In the genomic region with DNA sequence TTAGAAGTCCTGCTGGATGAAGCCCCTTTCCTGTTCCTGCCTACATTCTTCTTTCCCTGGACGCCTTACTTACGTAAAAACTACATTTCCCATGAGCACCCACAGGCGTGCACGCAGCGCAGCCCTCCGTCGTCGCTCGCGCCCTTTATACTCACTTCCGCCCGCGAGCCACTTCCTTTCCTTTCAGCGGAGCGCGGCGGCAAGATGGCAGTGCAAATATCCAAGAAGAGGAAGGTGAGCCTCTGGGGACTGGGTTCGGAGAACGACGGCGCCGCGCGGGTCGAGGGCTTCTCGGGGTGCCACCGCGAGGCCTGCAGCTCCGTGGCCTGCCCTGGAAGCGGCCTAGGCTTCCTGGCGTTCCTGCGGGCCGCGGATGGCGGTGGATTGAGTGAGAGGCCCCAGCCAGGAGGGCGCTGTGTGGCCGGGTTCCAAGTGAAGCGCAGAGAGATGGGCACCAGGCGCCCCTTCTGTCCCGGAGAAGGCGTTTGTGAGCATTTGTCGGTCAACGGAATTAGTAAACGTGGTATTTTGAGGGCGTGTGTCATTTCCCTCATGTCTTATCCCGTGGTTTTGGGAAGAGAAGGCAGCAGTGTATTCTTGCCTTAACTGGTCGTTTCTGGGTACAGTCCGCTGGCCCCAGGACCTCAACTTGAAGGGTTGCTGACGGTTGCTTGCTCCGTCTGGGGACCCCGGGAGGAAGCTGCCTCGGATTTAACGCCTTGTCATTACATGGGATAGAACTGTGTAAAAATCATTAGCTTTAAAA, we compare ENCODE assay signal across 1 cellular context.
A peak's percentile ranks its signal among the peaks of the same experiment; 100 is the strongest.
TF ChIP-seq lines count a peak whose summit lies in the region.

A gene (plus strand): TSS at position 175 of the 766 bp plus-strand sequence. CDS start 30 bp downstream, at position 205.

TF ChIP-seq in HepG2, 621 proteins besides CTCF, POLR2A, EP300 and RAD21 (continued from another document and continues in another):
- TF ChIP-seq BHLHE40 (IDR thresholded peaks at IDR 0.05; ENCODE audit: low read length), result peak; percentile 49; the same call in 1 of the 2 replicates
- peak; percentile 91; the same call in 1 of the 2 replicates for TF ChIP-seq ZNF451 (CRISPR knock-in tag; IDR thresholded peaks at IDR 0.05)
- TF ChIP-seq, protein P1, sequence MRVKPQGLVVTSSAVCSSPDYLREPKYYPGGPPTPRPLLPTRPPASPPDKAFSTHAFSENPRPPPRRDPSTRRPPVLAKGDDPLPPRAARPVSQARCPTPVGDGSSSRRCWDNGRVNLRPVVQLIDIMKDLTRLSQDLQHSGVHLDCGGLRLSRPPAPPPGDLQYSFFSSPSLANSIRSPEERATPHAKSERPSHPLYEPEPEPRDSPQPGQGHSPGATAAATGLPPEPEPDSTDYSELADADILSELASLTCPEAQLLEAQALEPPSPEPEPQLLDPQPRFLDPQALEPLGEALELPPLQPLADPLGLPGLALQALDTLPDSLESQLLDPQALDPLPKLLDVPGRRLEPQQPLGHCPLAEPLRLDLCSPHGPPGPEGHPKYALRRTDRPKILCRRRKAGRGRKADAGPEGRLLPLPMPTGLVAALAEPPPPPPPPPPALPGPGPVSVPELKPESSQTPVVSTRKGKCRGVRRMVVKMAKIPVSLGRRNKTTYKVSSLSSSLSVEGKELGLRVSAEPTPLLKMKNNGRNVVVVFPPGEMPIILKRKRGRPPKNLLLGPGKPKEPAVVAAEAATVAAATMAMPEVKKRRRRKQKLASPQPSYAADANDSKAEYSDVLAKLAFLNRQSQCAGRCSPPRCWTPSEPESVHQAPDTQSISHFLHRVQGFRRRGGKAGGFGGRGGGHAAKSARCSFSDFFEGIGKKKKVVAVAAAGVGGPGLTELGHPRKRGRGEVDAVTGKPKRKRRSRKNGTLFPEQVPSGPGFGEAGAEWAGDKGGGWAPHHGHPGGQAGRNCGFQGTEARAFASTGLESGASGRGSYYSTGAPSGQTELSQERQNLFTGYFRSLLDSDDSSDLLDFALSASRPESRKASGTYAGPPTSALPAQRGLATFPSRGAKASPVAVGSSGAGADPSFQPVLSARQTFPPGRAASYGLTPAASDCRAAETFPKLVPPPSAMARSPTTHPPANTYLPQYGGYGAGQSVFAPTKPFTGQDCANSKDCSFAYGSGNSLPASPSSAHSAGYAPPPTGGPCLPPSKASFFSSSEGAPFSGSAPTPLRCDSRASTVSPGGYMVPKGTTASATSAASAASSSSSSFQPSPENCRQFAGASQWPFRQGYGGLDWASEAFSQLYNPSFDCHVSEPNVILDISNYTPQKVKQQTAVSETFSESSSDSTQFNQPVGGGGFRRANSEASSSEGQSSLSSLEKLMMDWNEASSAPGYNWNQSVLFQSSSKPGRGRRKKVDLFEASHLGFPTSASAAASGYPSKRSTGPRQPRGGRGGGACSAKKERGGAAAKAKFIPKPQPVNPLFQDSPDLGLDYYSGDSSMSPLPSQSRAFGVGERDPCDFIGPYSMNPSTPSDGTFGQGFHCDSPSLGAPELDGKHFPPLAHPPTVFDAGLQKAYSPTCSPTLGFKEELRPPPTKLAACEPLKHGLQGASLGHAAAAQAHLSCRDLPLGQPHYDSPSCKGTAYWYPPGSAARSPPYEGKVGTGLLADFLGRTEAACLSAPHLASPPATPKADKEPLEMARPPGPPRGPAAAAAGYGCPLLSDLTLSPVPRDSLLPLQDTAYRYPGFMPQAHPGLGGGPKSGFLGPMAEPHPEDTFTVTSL (CRISPR knock-in tag; IDR thresholded peaks at IDR 0.05; ENCODE audit: borderline replicate concordance), result no peak
- TF ChIP-seq CHCHD3 (CRISPR knock-in tag; IDR thresholded peaks at IDR 0.05), result no peak
- TF ChIP-seq, protein P2, sequence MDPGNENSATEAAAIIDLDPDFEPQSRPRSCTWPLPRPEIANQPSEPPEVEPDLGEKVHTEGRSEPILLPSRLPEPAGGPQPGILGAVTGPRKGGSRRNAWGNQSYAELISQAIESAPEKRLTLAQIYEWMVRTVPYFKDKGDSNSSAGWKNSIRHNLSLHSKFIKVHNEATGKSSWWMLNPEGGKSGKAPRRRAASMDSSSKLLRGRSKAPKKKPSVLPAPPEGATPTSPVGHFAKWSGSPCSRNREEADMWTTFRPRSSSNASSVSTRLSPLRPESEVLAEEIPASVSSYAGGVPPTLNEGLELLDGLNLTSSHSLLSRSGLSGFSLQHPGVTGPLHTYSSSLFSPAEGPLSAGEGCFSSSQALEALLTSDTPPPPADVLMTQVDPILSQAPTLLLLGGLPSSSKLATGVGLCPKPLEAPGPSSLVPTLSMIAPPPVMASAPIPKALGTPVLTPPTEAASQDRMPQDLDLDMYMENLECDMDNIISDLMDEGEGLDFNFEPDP (CRISPR knock-in tag; conservative IDR thresholded peaks at IDR 0.05), result no peak
- no peak for TF ChIP-seq HMG20B (CRISPR knock-in tag; conservative IDR thresholded peaks at IDR 0.05)
- no peak for TF ChIP-seq NR2F1 (CRISPR knock-in tag; IDR thresholded peaks at IDR 0.05)
- peak; percentile 51 for TF ChIP-seq SP2 (CRISPR knock-in tag; IDR thresholded peaks at IDR 0.05)
- no peak for TF ChIP-seq PLRG1 (conservative IDR thresholded peaks at IDR 0.05)
- TF ChIP-seq HOXA7 (CRISPR knock-in tag; IDR thresholded peaks at IDR 0.05), result no peak
- TF ChIP-seq, protein P3, sequence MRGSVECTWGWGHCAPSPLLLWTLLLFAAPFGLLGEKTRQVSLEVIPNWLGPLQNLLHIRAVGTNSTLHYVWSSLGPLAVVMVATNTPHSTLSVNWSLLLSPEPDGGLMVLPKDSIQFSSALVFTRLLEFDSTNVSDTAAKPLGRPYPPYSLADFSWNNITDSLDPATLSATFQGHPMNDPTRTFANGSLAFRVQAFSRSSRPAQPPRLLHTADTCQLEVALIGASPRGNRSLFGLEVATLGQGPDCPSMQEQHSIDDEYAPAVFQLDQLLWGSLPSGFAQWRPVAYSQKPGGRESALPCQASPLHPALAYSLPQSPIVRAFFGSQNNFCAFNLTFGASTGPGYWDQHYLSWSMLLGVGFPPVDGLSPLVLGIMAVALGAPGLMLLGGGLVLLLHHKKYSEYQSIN (CRISPR knock-in tag; IDR thresholded peaks at IDR 0.05; ENCODE audit: borderline replicate concordance), result no peak
- TF ChIP-seq ZNF773 (CRISPR knock-in tag; IDR thresholded peaks at IDR 0.05; ENCODE audit: borderline replicate concordance), result no peak
- peak; percentile 62 for TF ChIP-seq HDAC2 (CRISPR knock-in tag; IDR thresholded peaks at IDR 0.05)
- TF ChIP-seq, protein P4, sequence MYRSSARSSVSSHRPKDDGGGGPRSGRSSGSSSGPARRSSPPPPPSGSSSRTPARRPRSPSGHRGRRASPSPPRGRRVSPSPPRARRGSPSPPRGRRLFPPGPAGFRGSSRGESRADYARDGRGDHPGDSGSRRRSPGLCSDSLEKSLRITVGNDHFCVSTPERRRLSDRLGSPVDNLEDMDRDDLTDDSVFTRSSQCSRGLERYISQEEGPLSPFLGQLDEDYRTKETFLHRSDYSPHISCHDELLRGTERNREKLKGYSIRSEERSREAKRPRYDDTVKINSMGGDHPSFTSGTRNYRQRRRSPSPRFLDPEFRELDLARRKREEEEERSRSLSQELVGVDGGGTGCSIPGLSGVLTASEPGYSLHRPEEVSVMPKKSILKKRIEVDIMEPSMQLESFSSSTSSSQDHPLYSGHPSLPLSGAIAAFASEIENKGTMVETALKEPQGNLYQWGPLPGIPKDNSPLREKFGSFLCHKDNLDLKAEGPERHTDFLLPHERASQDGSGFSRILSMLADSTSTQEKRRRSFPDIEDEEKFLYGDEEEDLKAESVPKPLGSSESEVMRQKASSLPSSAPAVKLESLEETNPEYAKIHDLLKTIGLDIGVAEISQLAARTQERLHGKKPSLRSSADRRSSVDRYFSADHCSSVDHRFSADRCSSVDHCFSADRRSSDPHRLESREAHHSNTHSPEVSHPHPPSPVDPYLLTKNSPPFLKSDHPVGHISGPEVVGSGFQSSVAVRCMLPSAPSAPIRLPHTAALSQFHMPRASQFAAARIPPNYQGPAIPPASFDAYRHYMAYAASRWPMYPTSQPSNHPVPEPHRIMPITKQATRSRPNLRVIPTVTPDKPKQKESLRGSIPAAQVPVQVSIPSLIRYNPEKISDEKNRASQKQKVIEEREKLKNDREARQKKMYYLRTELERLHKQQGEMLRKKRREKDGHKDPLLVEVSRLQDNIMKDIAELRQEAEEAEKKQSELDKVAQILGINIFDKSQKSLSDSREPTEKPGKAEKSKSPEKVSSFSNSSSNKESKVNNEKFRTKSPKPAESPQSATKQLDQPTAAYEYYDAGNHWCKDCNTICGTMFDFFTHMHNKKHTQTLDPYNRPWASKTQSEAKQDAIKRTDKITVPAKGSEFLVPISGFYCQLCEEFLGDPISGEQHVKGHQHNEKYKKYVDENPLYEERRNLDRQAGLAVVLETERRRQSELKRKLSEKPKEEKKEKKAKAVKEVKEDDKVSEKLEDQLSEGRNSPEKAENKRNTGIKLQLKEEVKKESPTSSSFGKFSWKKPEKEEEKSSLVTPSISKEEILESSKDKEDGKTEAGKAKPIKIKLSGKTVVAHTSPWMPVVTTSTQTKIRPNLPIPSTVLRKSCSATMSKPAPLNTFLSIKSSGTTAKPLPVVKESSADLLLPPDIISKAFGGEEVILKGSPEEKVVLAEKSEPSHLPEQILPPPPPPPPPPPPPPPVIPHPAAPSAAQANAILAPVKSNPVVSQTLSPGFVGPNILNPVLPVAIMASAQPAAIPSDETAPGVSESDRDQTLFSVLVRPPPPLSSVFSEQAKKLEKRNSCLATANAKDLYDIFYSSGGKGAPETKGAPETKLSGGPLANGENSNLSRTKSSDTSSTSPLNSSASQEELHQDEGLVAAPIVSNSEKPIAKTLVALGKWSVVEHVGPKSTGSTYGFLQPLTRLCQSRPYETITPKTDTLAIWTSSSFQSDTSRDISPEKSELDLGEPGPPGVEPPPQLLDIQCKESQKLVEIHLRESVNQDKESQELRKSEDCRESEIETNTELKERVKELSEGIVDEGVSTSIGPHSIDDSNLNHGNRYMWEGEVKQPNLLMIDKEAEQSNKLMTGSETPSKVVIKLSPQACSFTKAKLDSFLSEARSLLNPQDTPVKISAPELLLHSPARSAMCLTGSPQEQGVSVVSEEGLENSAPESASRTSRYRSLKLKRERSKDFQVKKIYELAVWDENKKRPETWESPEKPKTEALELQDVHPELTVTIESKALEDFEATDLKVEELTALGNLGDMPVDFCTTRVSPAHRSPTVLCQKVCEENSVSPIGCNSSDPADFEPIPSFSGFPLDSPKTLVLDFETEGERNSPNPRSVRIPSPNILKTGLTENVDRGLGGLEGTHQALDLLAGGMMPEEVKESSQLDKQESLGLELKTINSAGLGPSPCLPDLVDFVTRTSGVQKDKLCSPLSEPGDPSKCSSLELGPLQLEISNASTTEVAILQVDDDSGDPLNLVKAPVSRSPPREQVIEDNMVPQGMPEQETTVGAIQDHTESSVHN (CRISPR knock-in tag; IDR thresholded peaks at IDR 0.05), result peak; percentile 87; the same call in 1 of the 2 replicates
- TF ChIP-seq, protein P5, sequence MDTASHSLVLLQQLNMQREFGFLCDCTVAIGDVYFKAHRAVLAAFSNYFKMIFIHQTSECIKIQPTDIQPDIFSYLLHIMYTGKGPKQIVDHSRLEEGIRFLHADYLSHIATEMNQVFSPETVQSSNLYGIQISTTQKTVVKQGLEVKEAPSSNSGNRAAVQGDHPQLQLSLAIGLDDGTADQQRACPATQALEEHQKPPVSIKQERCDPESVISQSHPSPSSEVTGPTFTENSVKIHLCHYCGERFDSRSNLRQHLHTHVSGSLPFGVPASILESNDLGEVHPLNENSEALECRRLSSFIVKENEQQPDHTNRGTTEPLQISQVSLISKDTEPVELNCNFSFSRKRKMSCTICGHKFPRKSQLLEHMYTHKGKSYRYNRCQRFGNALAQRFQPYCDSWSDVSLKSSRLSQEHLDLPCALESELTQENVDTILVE (CRISPR knock-in tag; IDR thresholded peaks at IDR 0.05), result peak; percentile 91
- TF ChIP-seq ZNF230 (CRISPR knock-in tag; IDR thresholded peaks at IDR 0.05), result peak; percentile 85; the same call in 1 of the 2 replicates
- TF ChIP-seq CBX5 (CRISPR knock-in tag; IDR thresholded peaks at IDR 0.05; ENCODE audit: borderline replicate concordance), result 0 out of 2 replicates have a peak, but pooled peaks have one; percentile 68
- TF ChIP-seq, protein P6, sequence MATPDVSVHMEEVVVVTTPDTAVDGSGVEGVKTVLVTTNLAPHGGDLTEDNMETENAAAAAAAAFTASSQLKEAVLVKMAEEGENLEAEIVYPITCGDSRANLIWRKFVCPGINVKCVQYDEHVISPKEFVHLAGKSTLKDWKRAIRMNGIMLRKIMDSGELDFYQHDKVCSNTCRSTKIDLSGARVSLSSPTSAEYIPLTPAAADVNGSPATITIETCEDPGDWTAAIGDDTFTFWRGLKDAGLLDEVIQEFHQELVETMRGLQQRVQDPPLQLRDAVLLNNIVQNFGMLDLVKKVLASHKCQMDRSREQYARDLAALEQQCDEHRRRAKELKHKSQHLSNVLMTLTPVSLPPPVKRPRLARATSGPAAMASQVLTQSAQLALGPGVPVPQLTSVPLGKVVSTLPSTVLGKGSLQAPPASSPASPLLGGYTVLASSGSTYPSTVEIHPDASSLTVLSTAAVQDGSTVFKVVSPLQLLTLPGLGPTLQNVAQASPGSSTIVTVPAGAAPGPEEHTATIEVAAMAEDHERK (CRISPR knock-in tag; IDR thresholded peaks at IDR 0.05; ENCODE audit: low read depth), result peak; percentile 100
- TF ChIP-seq, protein P7, sequence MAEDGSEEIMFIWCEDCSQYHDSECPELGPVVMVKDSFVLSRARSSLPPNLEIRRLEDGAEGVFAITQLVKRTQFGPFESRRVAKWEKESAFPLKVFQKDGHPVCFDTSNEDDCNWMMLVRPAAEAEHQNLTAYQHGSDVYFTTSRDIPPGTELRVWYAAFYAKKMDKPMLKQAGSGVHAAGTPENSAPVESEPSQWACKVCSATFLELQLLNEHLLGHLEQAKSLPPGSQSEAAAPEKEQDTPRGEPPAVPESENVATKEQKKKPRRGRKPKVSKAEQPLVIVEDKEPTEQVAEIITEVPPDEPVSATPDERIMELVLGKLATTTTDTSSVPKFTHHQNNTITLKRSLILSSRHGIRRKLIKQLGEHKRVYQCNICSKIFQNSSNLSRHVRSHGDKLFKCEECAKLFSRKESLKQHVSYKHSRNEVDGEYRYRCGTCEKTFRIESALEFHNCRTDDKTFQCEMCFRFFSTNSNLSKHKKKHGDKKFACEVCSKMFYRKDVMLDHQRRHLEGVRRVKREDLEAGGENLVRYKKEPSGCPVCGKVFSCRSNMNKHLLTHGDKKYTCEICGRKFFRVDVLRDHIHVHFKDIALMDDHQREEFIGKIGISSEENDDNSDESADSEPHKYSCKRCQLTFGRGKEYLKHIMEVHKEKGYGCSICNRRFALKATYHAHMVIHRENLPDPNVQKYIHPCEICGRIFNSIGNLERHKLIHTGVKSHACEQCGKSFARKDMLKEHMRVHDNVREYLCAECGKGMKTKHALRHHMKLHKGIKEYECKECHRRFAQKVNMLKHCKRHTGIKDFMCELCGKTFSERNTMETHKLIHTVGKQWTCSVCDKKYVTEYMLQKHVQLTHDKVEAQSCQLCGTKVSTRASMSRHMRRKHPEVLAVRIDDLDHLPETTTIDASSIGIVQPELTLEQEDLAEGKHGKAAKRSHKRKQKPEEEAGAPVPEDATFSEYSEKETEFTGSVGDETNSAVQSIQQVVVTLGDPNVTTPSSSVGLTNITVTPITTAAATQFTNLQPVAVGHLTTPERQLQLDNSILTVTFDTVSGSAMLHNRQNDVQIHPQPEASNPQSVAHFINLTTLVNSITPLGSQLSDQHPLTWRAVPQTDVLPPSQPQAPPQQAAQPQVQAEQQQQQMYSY (CRISPR knock-in tag; IDR thresholded peaks at IDR 0.05), result no peak
- peak; percentile 86; the same call in 1 of the 2 replicates for TF ChIP-seq SMYD3 (CRISPR knock-in tag; IDR thresholded peaks at IDR 0.05)
- TF ChIP-seq LCORL (IDR thresholded peaks at IDR 0.05), result no peak
- TF ChIP-seq LCORL (CRISPR knock-in tag; IDR thresholded peaks at IDR 0.05), result peak; percentile 58
- no peak for TF ChIP-seq ZNF20 (CRISPR knock-in tag; IDR thresholded peaks at IDR 0.05)
- TF ChIP-seq MAFF (IDR thresholded peaks at IDR 0.05; ENCODE audit: low read depth, low read length), result no peak
- peak; percentile 90 for TF ChIP-seq MED8 (CRISPR knock-in tag; IDR thresholded peaks at IDR 0.05; ENCODE audit: insufficient replicate concordance)
- no peak for TF ChIP-seq ATRX (CRISPR knock-in tag; IDR thresholded peaks at IDR 0.05; ENCODE audit: borderline replicate concordance)
